In the genomic region with DNA sequence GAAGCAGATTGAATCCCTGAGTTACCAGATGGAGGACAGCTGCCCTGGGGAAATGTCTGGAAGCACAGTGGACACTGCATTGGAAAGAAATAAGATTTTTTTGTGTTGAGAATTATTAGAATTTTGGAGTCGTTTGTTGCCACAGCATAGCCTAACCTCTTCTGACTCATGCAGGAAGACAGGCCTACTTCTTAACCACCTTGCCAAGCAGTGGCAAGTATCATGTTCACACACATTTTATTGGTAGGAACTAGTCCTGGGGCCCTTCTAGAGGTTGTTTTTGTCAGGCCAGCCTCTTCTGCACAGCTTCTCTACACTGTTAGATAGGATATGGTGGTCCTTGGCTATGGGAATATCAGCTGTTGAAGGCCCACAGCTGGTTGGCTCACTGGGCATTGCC, we compare ENCODE assay signal across 15 cellular contexts.
"Had no signal": no experiment of that assay in that cellular context is flagged by ENCODE, and none has a peak within 500 bp of the region (broad histone marks: within the 10 kb centered on the region; RNA-seq: fewer than 3 reads in every experiment).

No MANE protein-coding gene starts in this region.

- H3K4me3 Mint-ChIP-seq: activated naive CD4-positive, alpha-beta T cell treated with anti-CD3 and anti-CD28 coated beads for 36 hours; activated naive CD8-positive, alpha-beta T cell treated with anti-CD3 and anti-CD28 coated beads, Interleukin-2, amount 50 U/mL, for 24 hours; endodermal cell; naive B cell had no signal

- H3K79me2 ChIP-seq: hepatocyte had no signal

- H3K27ac ChIP-seq: breast epithelium, hepatocyte, left lung, neutrophil had no signal

- H3K36me3 Mint-ChIP-seq: naive B cell had no signal

- DNase-seq: activated naive CD4-positive, alpha-beta T cell treated with anti-CD3 and anti-CD28 coated beads for 36 hours; activated naive CD8-positive, alpha-beta T cell treated with anti-CD3 and anti-CD28 coated beads, Interleukin-2, amount 50 U/mL, for 24 hours; aorta; endodermal cell; islet precursor cell; left lung; naive B cell; retina; stimulated activated CD4-positive, alpha-beta T cell treated with anti-CD3 and anti-CD28 coated beads, Interleukin-12 subunit alpha, Interleukin-12 subunit beta, amount 100 ng/mL, for 4 hours; stimulated activated CD4-positive, alpha-beta T cell treated with anti-CD3 and anti-CD28 coated beads, Interleukin-2, amount 100 ng/mL, for 24 hours; trophoblast cell had no signal

- H3K27ac Mint-ChIP-seq: activated naive CD4-positive, alpha-beta T cell treated with anti-CD3 and anti-CD28 coated beads for 36 hours; activated naive CD8-positive, alpha-beta T cell treated with anti-CD3 and anti-CD28 coated beads, Interleukin-2, amount 50 U/mL, for 24 hours; endodermal cell had no signal

- ATAC-seq: activated CD4-positive, CD25-positive, alpha-beta regulatory T cell treated with anti-CD3 and anti-CD28 coated beads, Interleukin-2, amount 50 U/mL, for 24 hours; activated naive CD8-positive, alpha-beta T cell treated with anti-CD3 and anti-CD28 coated beads, Interleukin-2, amount 50 U/mL, for 24 hours; left lung had no signal

- H2AFZ ChIP-seq: hepatocyte had no signal

- H3K4me1 Mint-ChIP-seq: activated naive CD8-positive, alpha-beta T cell treated with anti-CD3 and anti-CD28 coated beads, Interleukin-2, amount 50 U/mL, for 24 hours; endodermal cell; naive B cell had no signal

- H3K9me3 Mint-ChIP-seq: activated naive CD4-positive, alpha-beta T cell treated with anti-CD3 and anti-CD28 coated beads for 36 hours; activated naive CD8-positive, alpha-beta T cell treated with anti-CD3 and anti-CD28 coated beads, Interleukin-2, amount 50 U/mL, for 24 hours; endodermal cell; naive B cell had no signal

- H3K9me3 ChIP-seq: breast epithelium, left lung, neutrophil had no signal

- H3K27me3 ChIP-seq: breast epithelium, hepatocyte, left lung, neutrophil had no signal

- H3K36me3 ChIP-seq: breast epithelium, left lung, neutrophil had no signal

- H3K27me3 Mint-ChIP-seq: activated naive CD8-positive, alpha-beta T cell treated with anti-CD3 and anti-CD28 coated beads, Interleukin-2, amount 50 U/mL, for 24 hours; naive B cell had no signal

- H3K4me1 ChIP-seq: breast epithelium, left lung had no signal

- H3K4me2 ChIP-seq: hepatocyte had no signal

- H3K4me3 ChIP-seq: breast epithelium, hepatocyte, left lung had no signal
